Comparison of ENCODE assay signal across 15 cellular contexts in the genomic region with DNA sequence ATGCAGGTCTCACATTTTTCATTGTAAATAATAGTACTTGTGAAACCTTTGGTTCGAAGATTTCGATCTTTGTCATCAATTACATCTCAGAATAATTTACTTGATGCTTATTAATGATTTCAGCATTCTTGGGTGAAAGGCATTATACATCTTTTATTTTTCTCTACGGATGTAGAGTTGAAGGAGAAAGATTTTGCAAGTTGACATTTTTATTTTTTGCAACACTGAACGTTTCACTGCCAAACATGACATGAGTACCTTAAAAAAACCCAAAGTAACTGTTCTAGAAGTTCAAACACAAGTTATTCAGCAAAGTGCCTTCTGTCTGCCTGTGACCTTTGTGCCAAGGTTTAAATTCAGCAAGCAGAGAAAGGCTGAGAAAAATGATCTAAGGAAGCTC.
"Had no signal": no experiment of that assay in that cellular context is flagged by ENCODE, and none has a peak within 500 bp of the region (broad histone marks: within the 10 kb centered on the region; RNA-seq: fewer than 3 reads in every experiment).

No MANE protein-coding gene starts in this region.

- H3K36me3 ChIP-seq: cardiac muscle cell, esophagus muscularis mucosa, lower lobe of right lung, pancreas, tibial artery had no signal

- H3K27me3 Mint-ChIP-seq: activated CD4-positive, alpha-beta memory T cell treated with anti-CD3 and anti-CD28 coated beads for 36 hours; activated CD8-positive, alpha-beta memory T cell treated with anti-CD3 and anti-CD28 coated beads, Interleukin-2, amount 10 ng/mL, durations not matched to agents 7 days and 5 days had no signal

- H3K27ac ChIP-seq: cardiac muscle cell, esophagus muscularis mucosa, lower lobe of right lung, pancreas, tibial artery had no signal

- H3K27me3 ChIP-seq: cardiac muscle cell, esophagus muscularis mucosa, pancreas, tibial artery had no signal

- H3K9me3 ChIP-seq: pancreas had no signal

- ATAC-seq: activated CD4-positive, CD25-positive, alpha-beta regulatory T cell treated with anti-CD3 and anti-CD28 coated beads, Interleukin-2, amount 50 U/mL, for 24 hours; activated CD8-positive, alpha-beta memory T cell treated with anti-CD3 and anti-CD28 coated beads, Interleukin-2, amount 10 ng/mL, durations not matched to agents 7 days and 5 days; lower lobe of right lung had no signal

- H3K36me3 Mint-ChIP-seq: activated CD4-positive, alpha-beta memory T cell treated with anti-CD3 and anti-CD28 coated beads for 36 hours had no signal

- H3K27ac Mint-ChIP-seq: activated CD4-positive, alpha-beta memory T cell treated with anti-CD3 and anti-CD28 coated beads for 36 hours; activated CD8-positive, alpha-beta memory T cell treated with anti-CD3 and anti-CD28 coated beads, Interleukin-2, amount 10 ng/mL, durations not matched to agents 7 days and 5 days had no signal

- H3K4me3 ChIP-seq: cardiac muscle cell, esophagus muscularis mucosa, lower lobe of right lung, pancreas, tibial artery had no signal

- H3K4me3 Mint-ChIP-seq: activated CD4-positive, alpha-beta memory T cell treated with anti-CD3 and anti-CD28 coated beads for 36 hours; activated CD8-positive, alpha-beta memory T cell treated with anti-CD3 and anti-CD28 coated beads, Interleukin-2, amount 10 ng/mL, durations not matched to agents 7 days and 5 days; neural crest cell had no signal

- DNase-seq: activated CD4-positive, alpha-beta memory T cell treated with anti-CD3 and anti-CD28 coated beads for 36 hours; activated CD8-positive, alpha-beta memory T cell treated with anti-CD3 and anti-CD28 coated beads, Interleukin-2, amount 10 ng/mL, durations not matched to agents 7 days and 5 days; activated naive CD4-positive, alpha-beta T cell treated with anti-CD3 and anti-CD28 coated beads, Interleukin-2, amount 50 U/mL, for 16 hours; activated T-cell treated with anti-CD3 and anti-CD28 coated beads, Interleukin-2, amount 50 U/mL, for 1 hour; lower lobe of right lung; pancreas; stimulated activated CD4-positive, alpha-beta T cell treated with anti-CD3 and anti-CD28 coated beads, Interleukin-2, amount 100 ng/mL, for 48 hours; stimulated activated naive CD4-positive, alpha-beta T cell; T-helper 1 cell; T1000; tibial artery had no signal
